In genomic region chr4:24516926-24517325, GRCh38 we compare ENCODE assay signal across 21 cellular contexts.
DNase-seq lines count a peak whose midpoint lies in the region; ATAC-seq and TF ChIP-seq lines count a peak whose summit lies in the region.
"Had no signal": no experiment of that assay in that cellular context is flagged by ENCODE, and none has a peak within 500 bp of the region (broad histone marks: within the 10 kb centered on the region; RNA-seq: fewer than 3 reads in every experiment).

No MANE protein-coding gene starts in this region.

- no peaks in the 10 kb centered on the region for H3K27me3 Mint-ChIP-seq in activated CD4-positive, alpha-beta memory T cell treated with anti-CD3 and anti-CD28 coated beads for 36 hours
- H3K27me3 Mint-ChIP-seq in activated CD4-positive, alpha-beta memory T cell treated with anti-CD3 and anti-CD28 coated beads, Interleukin-2, amount 10 ng/mL, durations not matched to agents 7 days and 5 days, result no peaks in the 10 kb centered on the region
- H3K27me3 Mint-ChIP-seq in natural killer cell (ENCODE audit: low read depth in 2 of 2), result no peaks in the 10 kb centered on the region
- H3K27me3 Mint-ChIP-seq in natural killer cell treated with Interleukin-12 subunit alpha and Interleukin-12 subunit beta and Interleukin-15 and Interleukin-18, amount 100 ng/mL, for 72 hours, result no peaks in the 10 kb centered on the region
- no peaks in the 10 kb centered on the region for H3K27me3 Mint-ChIP-seq in activated T-helper 17 cell treated with anti-CD3 and anti-CD28 coated beads, Interleukin-2, amount 50 U/mL, for 72 hours
- H3K27me3 Mint-ChIP-seq: CD4-positive, alpha-beta T cell had no signal

- peaks cover 43% of the 10 kb centered on the region for H3K36me3 Mint-ChIP-seq in activated CD4-positive, alpha-beta memory T cell treated with anti-CD3 and anti-CD28 coated beads for 36 hours
- H3K36me3 Mint-ChIP-seq in activated CD4-positive, alpha-beta memory T cell treated with anti-CD3 and anti-CD28 coated beads, Interleukin-2, amount 10 ng/mL, durations not matched to agents 7 days and 5 days (ENCODE audit: low read depth), result peaks cover 42% of the 10 kb centered on the region
- no peaks in the 10 kb centered on the region for H3K36me3 Mint-ChIP-seq in natural killer cell
- peaks cover 6% of the 10 kb centered on the region for H3K36me3 Mint-ChIP-seq in natural killer cell treated with Interleukin-12 subunit alpha and Interleukin-12 subunit beta and Interleukin-15 and Interleukin-18, amount 100 ng/mL, for 72 hours
- peaks cover 64% of the 10 kb centered on the region for H3K36me3 Mint-ChIP-seq in activated T-helper 17 cell treated with anti-CD3 and anti-CD28 coated beads, Interleukin-2, amount 50 U/mL, for 72 hours (ENCODE audit: low read depth)

- H3K9me3 ChIP-seq in thyroid gland, result no peaks in the 10 kb centered on the region
- H3K9me3 ChIP-seq in transverse colon, result no peaks in the 10 kb centered on the region
- H3K9me3 ChIP-seq: A549; BLaER1 treated with 17β-estradiol and CSF1 and Interleukin-3, amounts not matched to agents 10 nM and 100 nM had no signal

- no peak for TF ChIP-seq EP300 in transverse colon (IDR thresholded peaks at IDR 0.05; ENCODE audit: low read depth)

- peaks cover 19% of the 10 kb centered on the region for H3K4me1 Mint-ChIP-seq in activated CD4-positive, alpha-beta memory T cell treated with anti-CD3 and anti-CD28 coated beads for 36 hours (ENCODE audit: low read depth)
- peaks cover 11% of the 10 kb centered on the region for H3K4me1 Mint-ChIP-seq in activated CD4-positive, alpha-beta memory T cell treated with anti-CD3 and anti-CD28 coated beads, Interleukin-2, amount 10 ng/mL, durations not matched to agents 7 days and 5 days
- H3K4me1 Mint-ChIP-seq in natural killer cell, result peaks cover 19 to 24% of the 10 kb centered on the region in 2 donors
- H3K4me1 Mint-ChIP-seq in natural killer cell treated with Interleukin-12 subunit alpha and Interleukin-12 subunit beta and Interleukin-15 and Interleukin-18, amount 100 ng/mL, for 72 hours (ENCODE audit: low read depth in 2 of 2), result peaks cover 10 to 15% of the 10 kb centered on the region in 2 donors
- H3K4me1 Mint-ChIP-seq in activated T-helper 17 cell treated with anti-CD3 and anti-CD28 coated beads, Interleukin-2, amount 50 U/mL, for 72 hours, result peaks cover 17% of the 10 kb centered on the region

- TF ChIP-seq POLR2A in thyroid gland (IDR thresholded peaks at IDR 0.05) (no peak), transverse colon (IDR thresholded peaks at IDR 0.05) (no peak)

- intact Hi-C loops in activated CD4-positive, alpha-beta memory T cell treated with anti-CD3 and anti-CD28 coated beads for 36 hours (cut with micrococcal nuclease), result loop anchor here (2.0 kb wide), 2 partner anchors 40 to 68 kb away; partner anchors contain the start of gene DHX15
- intact Hi-C loops in natural killer cell (cut with micrococcal nuclease), result no loop called here
- intact Hi-C loops in thyroid gland (cut with DNase I), result no loop called here
- intact Hi-C loops in transverse colon (cut with DNase I; ENCODE audit: low total_unique reads), result no loop called here

- H3K27ac Mint-ChIP-seq in activated CD4-positive, alpha-beta memory T cell treated with anti-CD3 and anti-CD28 coated beads for 36 hours, result peak overlapping the region; percentile 64
- H3K27ac Mint-ChIP-seq in activated CD4-positive, alpha-beta memory T cell treated with anti-CD3 and anti-CD28 coated beads, Interleukin-2, amount 10 ng/mL, durations not matched to agents 7 days and 5 days, result no peak overlapping the region
- H3K27ac Mint-ChIP-seq in natural killer cell, result peak overlapping the region; percentile 9 to 35
- no peak overlapping the region for H3K27ac Mint-ChIP-seq in natural killer cell treated with Interleukin-12 subunit alpha and Interleukin-12 subunit beta and Interleukin-15 and Interleukin-18, amount 100 ng/mL, for 72 hours
- peak overlapping the region; percentile 78 for H3K27ac Mint-ChIP-seq in activated T-helper 17 cell treated with anti-CD3 and anti-CD28 coated beads, Interleukin-2, amount 50 U/mL, for 72 hours
- H3K27ac Mint-ChIP-seq: CD4-positive, alpha-beta T cell had no signal

- H3K4me1 ChIP-seq in thyroid gland (peaks cover 9 to 10% of the 10 kb centered on the region in 2 donors), transverse colon (peaks cover 0 to 22% (median 3%) of the 10 kb centered on the region in 4 donors)
- H3K4me1 ChIP-seq: A549 had no signal

- H3K4me3 ChIP-seq in thyroid gland (replicated peaks in 1 of 3) (no peak overlapping the region), transverse colon (no peak overlapping the region)
- H3K4me3 ChIP-seq: A549; BLaER1 treated with 17β-estradiol and CSF1 and Interleukin-3, amounts not matched to agents 10 nM and 100 nM had no signal

- H3K36me3 ChIP-seq in thyroid gland, result no peaks in the 10 kb centered on the region
- no peaks in the 10 kb centered on the region for H3K36me3 ChIP-seq in transverse colon

- no peak for TF ChIP-seq CTCF in natural killer cell (IDR thresholded peaks at IDR 0.05)
- no peak for TF ChIP-seq CTCF in thyroid gland (IDR thresholded peaks at IDR 0.05)
- TF ChIP-seq CTCF in transverse colon (IDR thresholded peaks at IDR 0.05), result no peak

- H3K4me3 Mint-ChIP-seq in activated CD4-positive, alpha-beta memory T cell treated with anti-CD3 and anti-CD28 coated beads for 36 hours, result no peak overlapping the region
- no peak overlapping the region for H3K4me3 Mint-ChIP-seq in activated CD4-positive, alpha-beta memory T cell treated with anti-CD3 and anti-CD28 coated beads, Interleukin-2, amount 10 ng/mL, durations not matched to agents 7 days and 5 days
- no peak overlapping the region for H3K4me3 Mint-ChIP-seq in natural killer cell
- no peak overlapping the region for H3K4me3 Mint-ChIP-seq in natural killer cell treated with Interleukin-12 subunit alpha and Interleukin-12 subunit beta and Interleukin-15 and Interleukin-18, amount 100 ng/mL, for 72 hours
- no peak overlapping the region for H3K4me3 Mint-ChIP-seq in activated T-helper 17 cell treated with anti-CD3 and anti-CD28 coated beads, Interleukin-2, amount 50 U/mL, for 72 hours
- H3K4me3 Mint-ChIP-seq: CD4-positive, alpha-beta T cell had no signal

- POLR2A ChIA-PET in activated CD4-positive, alpha-beta memory T cell treated with anti-CD3 and anti-CD28 coated beads for 36 hours (lab: Charles Lee), result interaction anchor here (1.1 kb wide), 1 partner anchor 67 kb away, joined by 3 read pairs; the partner anchor contains the start of gene DHX15
- POLR2A ChIA-PET in activated CD4-positive, alpha-beta memory T cell treated with anti-CD3 and anti-CD28 coated beads, Interleukin-2, amount 10 ng/mL, durations not matched to agents 7 days and 5 days (lab: Charles Lee), result no interaction called here

- no peaks in the 10 kb centered on the region for H3K9me3 Mint-ChIP-seq in activated CD4-positive, alpha-beta memory T cell treated with anti-CD3 and anti-CD28 coated beads for 36 hours
- no peaks in the 10 kb centered on the region for H3K9me3 Mint-ChIP-seq in activated CD4-positive, alpha-beta memory T cell treated with anti-CD3 and anti-CD28 coated beads, Interleukin-2, amount 10 ng/mL, durations not matched to agents 7 days and 5 days
- H3K9me3 Mint-ChIP-seq in natural killer cell, result no peaks in the 10 kb centered on the region
- H3K9me3 Mint-ChIP-seq in natural killer cell treated with Interleukin-12 subunit alpha and Interleukin-12 subunit beta and Interleukin-15 and Interleukin-18, amount 100 ng/mL, for 72 hours, result no peaks in the 10 kb centered on the region
- no peaks in the 10 kb centered on the region for H3K9me3 Mint-ChIP-seq in activated T-helper 17 cell treated with anti-CD3 and anti-CD28 coated beads, Interleukin-2, amount 50 U/mL, for 72 hours
- H3K9me3 Mint-ChIP-seq: CD4-positive, alpha-beta T cell had no signal

- ATAC-seq in natural killer cell, result no peak
- no peak for ATAC-seq in natural killer cell treated with Interleukin-12 subunit alpha and Interleukin-12 subunit beta and Interleukin-15 and Interleukin-18, amount 100 ng/mL, for 72 hours
- peak; percentile 70 for ATAC-seq in activated T-helper 17 cell treated with anti-CD3 and anti-CD28 coated beads, Interleukin-2, amount 50 U/mL, for 72 hours (replicated peaks)
- ATAC-seq: A549, HCT116, Panc1 had no signal

- H3K27ac ChIP-seq in thyroid gland (no peak overlapping the region), transverse colon (no peak overlapping the region)
- H3K27ac ChIP-seq: A549; BLaER1 treated with 17β-estradiol and CSF1 and Interleukin-3, amounts not matched to agents 10 nM and 100 nM had no signal

- no peaks in the 10 kb centered on the region for H3K27me3 ChIP-seq in thyroid gland
- no peaks in the 10 kb centered on the region for H3K27me3 ChIP-seq in transverse colon
- H3K27me3 ChIP-seq: BLaER1 treated with 17β-estradiol and CSF1 and Interleukin-3, amounts not matched to agents 10 nM and 100 nM had no signal

- CTCF ChIA-PET in activated CD4-positive, alpha-beta memory T cell treated with anti-CD3 and anti-CD28 coated beads for 36 hours (lab: Charles Lee), result interaction anchor here (0.9 kb wide), 1 partner anchor 35 kb away, joined by 3 read pairs; no protein-coding TSS in a partner anchor
- CTCF ChIA-PET in activated CD4-positive, alpha-beta memory T cell treated with anti-CD3 and anti-CD28 coated beads, Interleukin-2, amount 10 ng/mL, durations not matched to agents 7 days and 5 days (lab: Charles Lee), result no interaction called here

- in situ Hi-C loops in transverse colon (cut with MboI; ENCODE audit: low pct_ligation_motif_present in 1 of 4, low pct_unique_long_range_greater_than_20kb in 1 of 4, low sequenced_read_pairs in 3 of 4), result no loop called here

- no peak for DNase-seq in activated CD4-positive, alpha-beta memory T cell treated with anti-CD3 and anti-CD28 coated beads for 36 hours
- no peak for DNase-seq in activated CD4-positive, alpha-beta memory T cell treated with anti-CD3 and anti-CD28 coated beads, Interleukin-2, amount 10 ng/mL, durations not matched to agents 7 days and 5 days
- DNase-seq in natural killer cell (no peak), thyroid gland (no peak), transverse colon (no peak)
- no peak for DNase-seq in natural killer cell treated with Interleukin-12 subunit alpha and Interleukin-12 subunit beta and Interleukin-15 and Interleukin-18, amount 100 ng/mL, for 72 hours (ENCODE audit: low spot score)
- DNase-seq: AML-193; CD4-positive, alpha-beta T cell; KBM-7; NCI-H1105 treated with DMSO at 0.1 percent for 48 hours; NCI-H146; NCI-H1930; NCI-H2107; NCI-H446 treated with DMSO at 0.1 percent for 48 hours; NCI-H526; SHP77 treated with DMSO at 0.1 percent for 48 hours had no signal

Comparison
In these comparisons a context has a peak if more than half of its experiments do, and no peak if none do; other contexts are left out.
1. H3K27ac Mint-ChIP-seq: peak in activated CD4-positive, alpha-beta memory T cell treated with anti-CD3 and anti-CD28 coated beads for 36 hours (single experiment), natural killer cell (2 of 2) and activated T-helper 17 cell treated with anti-CD3 and anti-CD28 coated beads, Interleukin-2, amount 50 U/mL, for 72 hours (single experiment); none in activated CD4-positive, alpha-beta memory T cell treated with anti-CD3 and anti-CD28 coated beads, Interleukin-2, amount 10 ng/mL, durations not matched to agents 7 days and 5 days (single experiment) and natural killer cell treated with Interleukin-12 subunit alpha and Interleukin-12 subunit beta and Interleukin-15 and Interleukin-18, amount 100 ng/mL, for 72 hours (0 of 2).